Comparison of ENCODE assay signal across 8 cellular contexts in the genomic region with DNA sequence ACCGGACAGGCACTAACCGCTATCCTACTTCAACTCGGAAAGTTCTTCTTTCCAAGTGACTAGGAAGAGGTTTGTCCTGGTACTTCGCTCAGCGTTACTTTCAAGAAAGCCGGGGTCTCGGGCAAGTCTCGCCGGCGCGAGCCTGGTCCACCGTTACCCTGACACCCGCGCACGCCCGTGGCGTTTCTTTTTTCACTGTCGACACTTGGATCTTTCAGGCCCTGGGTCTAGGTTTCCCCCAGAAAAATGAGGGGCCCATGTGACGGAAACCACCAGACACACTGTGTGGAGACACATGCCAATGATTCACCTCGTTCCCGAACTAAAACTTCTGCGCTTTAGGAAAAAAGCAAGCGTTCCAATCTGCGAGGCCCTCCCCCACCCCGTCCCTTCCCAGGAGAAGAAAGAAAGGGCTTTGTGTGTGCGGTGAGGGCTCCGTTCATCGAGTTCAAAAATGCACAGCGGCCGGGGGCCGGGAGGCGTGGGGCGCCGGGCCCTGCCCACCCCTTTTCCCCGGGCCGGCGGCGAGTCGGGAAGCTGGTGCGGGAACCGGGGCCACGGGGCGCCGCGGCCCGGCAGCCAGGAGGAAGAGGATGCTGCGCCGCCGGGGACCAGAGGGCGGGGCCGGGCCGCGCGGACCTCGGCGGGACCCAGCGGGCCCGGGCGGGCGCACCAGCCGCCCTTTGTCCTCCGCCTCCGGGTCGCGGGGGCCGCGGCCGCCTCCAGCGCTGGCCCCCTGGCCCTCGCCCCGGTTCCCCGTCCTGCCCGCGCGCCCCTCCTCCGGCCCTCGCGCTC. TPM values are rescaled to one million over a fixed set of nuclear protein-coding genes. Genes with fewer than 3 reads are reported as not detected.
DNase-seq lines count a peak whose midpoint lies in the region; ATAC-seq and TF ChIP-seq lines count a peak whose summit lies in the region.

No MANE protein-coding gene starts in this region.

- H3K27me3 Mint-ChIP-seq in stimulated activated naive CD8-positive, alpha-beta T cell treated with anti-CD3 and anti-CD28 coated beads, Interleukin-15, amount 100 ng/mL, for 72 hours, result peaks cover 81% of the 10 kb centered on the region

- no peak for TF ChIP-seq CTCF in left lung (IDR thresholded peaks at IDR 0.05)

- intact Hi-C loops in left lung (cut with DNase I), result loop anchor here in 1 of 2 donors (10.0 kb wide), 1 partner anchor 115 kb away; no protein-coding TSS in a partner anchor

- no peaks in the 10 kb centered on the region for H3K9me3 Mint-ChIP-seq in stimulated activated naive CD8-positive, alpha-beta T cell treated with anti-CD3 and anti-CD28 coated beads, Interleukin-15, amount 100 ng/mL, for 72 hours

- DNase-seq in CD1c-positive myeloid dendritic cell (ENCODE audit: extremely low spot score) (peak; percentile 38), M059J (ENCODE audit: low read depth) (peak; percentile 68), left lung (peak in 1 of 2 donors; percentile 81)
- DNase-seq in stimulated activated naive CD8-positive, alpha-beta T cell treated with anti-CD3 and anti-CD28 coated beads, Interleukin-15, amount 100 ng/mL, for 72 hours, result peak in 1 of 2 donors; percentile 1

- no peaks in the 10 kb centered on the region for H3K9me3 ChIP-seq in left lung

- H3K36me3 ChIP-seq in left lung, result no peaks in the 10 kb centered on the region

- peak; percentile 9 for ATAC-seq in left lung
- ATAC-seq in stimulated activated naive CD8-positive, alpha-beta T cell treated with anti-CD3 and anti-CD28 coated beads, Interleukin-15, amount 100 ng/mL, for 72 hours, result peak; percentile 33
- ATAC-seq in HG03342 (IDR thresholded peaks at IDR 0.05; ENCODE audit: unreplicated experiment), result no peak
- ATAC-seq in GM21528 (IDR thresholded peaks at IDR 0.05; ENCODE audit: low FRiP score, unreplicated experiment), result no peak
- ATAC-seq in HG02884 (IDR thresholded peaks at IDR 0.05; ENCODE audit: unreplicated experiment), result no peak

- H3K4me1 ChIP-seq in left lung, result peaks cover 0 to 25% of the 10 kb centered on the region in 2 donors

- peak overlapping the region; percentile 49 to 63 for H3K4me3 ChIP-seq in left lung

- H3K4me1 Mint-ChIP-seq in stimulated activated naive CD8-positive, alpha-beta T cell treated with anti-CD3 and anti-CD28 coated beads, Interleukin-15, amount 100 ng/mL, for 72 hours, result peaks cover 17% of the 10 kb centered on the region

- H3K27ac ChIP-seq in cingulate gyrus (ENCODE audit: low read depth, low read length) (peak overlapping the region; percentile 54), left lung (peak overlapping the region; percentile 78 to 87)

- peaks cover 6 to 77% of the 10 kb centered on the region in 2 donors for H3K27me3 ChIP-seq in left lung

- peak overlapping the region; percentile 72 to 82 for H3K4me3 Mint-ChIP-seq in stimulated activated naive CD8-positive, alpha-beta T cell treated with anti-CD3 and anti-CD28 coated beads, Interleukin-15, amount 100 ng/mL, for 72 hours

- peak overlapping the region in 1 of 2 donors; percentile 80 for H3K27ac Mint-ChIP-seq in stimulated activated naive CD8-positive, alpha-beta T cell treated with anti-CD3 and anti-CD28 coated beads, Interleukin-15, amount 100 ng/mL, for 72 hours

RNA-seq across cellular contexts. Expression of gene ZNF521, which starts 2.6 kb away (rescaled TPM):
- 8.3 and 20.4 TPM in 2 replicates for total RNA-seq in M059J (2014; rRNA removed; shearing (Covaris generic))
- 10 to 100 TPM; 16.6 to 30.2 TPM for total RNA-seq in left lung

Comparison
In these comparisons a context has a peak if more than half of its experiments do, and no peak if none do; other contexts are left out.
1. ATAC-seq: peak in left lung (single experiment) and stimulated activated naive CD8-positive, alpha-beta T cell treated with anti-CD3 and anti-CD28 coated beads, Interleukin-15, amount 100 ng/mL, for 72 hours (single experiment); none in HG03342 (single experiment), GM21528 (single experiment) and HG02884 (single experiment).